In genomic region chr17:74761419-74761818, GRCh38 we compare ENCODE assay signal across 13 cellular contexts. TPM values are rescaled to one million over a fixed set of nuclear protein-coding genes. Genes with fewer than 3 reads are reported as not detected.
DNase-seq lines count a peak whose midpoint lies in the region; ATAC-seq and TF ChIP-seq lines count a peak whose summit lies in the region.
"Had no signal": no experiment of that assay in that cellular context is flagged by ENCODE, and none has a peak within 500 bp of the region (broad histone marks: within the 10 kb centered on the region; RNA-seq: fewer than 3 reads in every experiment).

No MANE protein-coding gene starts in this region.

- DNase-seq in heart left ventricle (no peak), right atrium auricular region (ENCODE audit: low spot score) (no peak), type B pancreatic cell (ENCODE audit: extremely low spot score, unreplicated experiment) (no peak), adrenal gland (no peak)
- no peak for DNase-seq in activated naive CD8-positive, alpha-beta T cell treated with anti-CD3 and anti-CD28 coated beads, Interleukin-2, amount 50 U/mL, for 24 hours
- DNase-seq in stimulated activated CD4-positive, alpha-beta T cell treated with anti-CD3 and anti-CD28 coated beads, Interleukin-4, amount 100 ng/mL, for 1 hour = no peak
- DNase-seq: NCI-H146, SHP77 treated with DMSO at 0.1 percent for 48 hours had no signal

- peaks cover 49% of the 10 kb centered on the region for H3K4me1 Mint-ChIP-seq in activated naive CD8-positive, alpha-beta T cell treated with anti-CD3 and anti-CD28 coated beads, Interleukin-2, amount 50 U/mL, for 24 hours
- H3K4me1 Mint-ChIP-seq in type B pancreatic cell (ENCODE audit: unreplicated experiment) = peaks cover 29% of the 10 kb centered on the region

- H3K9me3 Mint-ChIP-seq in activated naive CD8-positive, alpha-beta T cell treated with anti-CD3 and anti-CD28 coated beads, Interleukin-2, amount 50 U/mL, for 24 hours = no peaks in the 10 kb centered on the region
- H3K9me3 Mint-ChIP-seq in type B pancreatic cell = no peaks in the 10 kb centered on the region

- peaks cover 19 to 72% (median 48%) of the 10 kb centered on the region in 12 donors for H3K4me1 ChIP-seq in heart left ventricle
- peaks cover 0 to 71% of the 10 kb centered on the region in 2 donors for H3K4me1 ChIP-seq in right atrium auricular region
- H3K4me1 ChIP-seq in liver (ENCODE audit: control insufficient read depth in 4 of 4, insufficient read depth in 4 of 4, low read length in 3 of 4) = peaks cover 59 to 99% (median 90%) of the 10 kb centered on the region in 4 donors
- peaks cover 58 to 76% of the 10 kb centered on the region in 2 donors for H3K4me1 ChIP-seq in adrenal gland (replicated peaks in 1 of 2)

- no peak overlapping the region for H3K9ac ChIP-seq in liver (ENCODE audit: low read depth in 1 of 2, low read length in 2 of 2)

- TF ChIP-seq POLR2A in heart left ventricle (IDR thresholded peaks at IDR 0.05) = no peak
- no peak for TF ChIP-seq POLR2A in adrenal gland (IDR thresholded peaks at IDR 0.05)

- intact Hi-C loops in heart left ventricle (cut with DNase I) = no loop called here
- intact Hi-C loops in adrenal gland (cut with DNase I) = no loop called here

- no peak for TF ChIP-seq CTCF in heart left ventricle (IDR thresholded peaks at IDR 0.05)
- TF ChIP-seq CTCF in right atrium auricular region (IDR thresholded peaks at IDR 0.05) = no peak
- TF ChIP-seq CTCF in liver (IDR thresholded peaks at IDR 0.05; ENCODE audit: low read depth, low read length, missing input control) = no peak
- TF ChIP-seq CTCF in type B pancreatic cell (conservative IDR thresholded peaks at IDR 0.05) = no peak
- no peak for TF ChIP-seq CTCF in adrenal gland (IDR thresholded peaks at IDR 0.05)

- H3K27ac Mint-ChIP-seq in activated naive CD8-positive, alpha-beta T cell treated with anti-CD3 and anti-CD28 coated beads, Interleukin-2, amount 50 U/mL, for 24 hours = peak overlapping the region; percentile 22
- H3K27ac Mint-ChIP-seq in type B pancreatic cell = peak overlapping the region; percentile 90

- H3K27me3 Mint-ChIP-seq in activated naive CD8-positive, alpha-beta T cell treated with anti-CD3 and anti-CD28 coated beads, Interleukin-2, amount 50 U/mL, for 24 hours = no peaks in the 10 kb centered on the region
- H3K27me3 Mint-ChIP-seq in type B pancreatic cell = no peaks in the 10 kb centered on the region

- H3K9me3 ChIP-seq in heart left ventricle = no peaks in the 10 kb centered on the region
- no peaks in the 10 kb centered on the region for H3K9me3 ChIP-seq in right atrium auricular region
- no peaks in the 10 kb centered on the region for H3K9me3 ChIP-seq in liver (ENCODE audit: control insufficient read depth in 4 of 4, low read length in 3 of 4)
- no peaks in the 10 kb centered on the region for H3K9me3 ChIP-seq in adrenal gland (replicated peaks in 1 of 3)

- H3K27me3 ChIP-seq in heart left ventricle = no peaks in the 10 kb centered on the region
- no peaks in the 10 kb centered on the region for H3K27me3 ChIP-seq in right atrium auricular region
- H3K27me3 ChIP-seq in liver (ENCODE audit: control insufficient read depth in 4 of 4, insufficient read depth in 4 of 4, low read length in 3 of 4) = no peaks in the 10 kb centered on the region
- no peaks in the 10 kb centered on the region for H3K27me3 ChIP-seq in adrenal gland

- ATAC-seq in heart left ventricle (no peak), GM19395 (IDR thresholded peaks at IDR 0.05; ENCODE audit: unreplicated experiment) (no peak)
- no peak for ATAC-seq in activated naive CD8-positive, alpha-beta T cell treated with anti-CD3 and anti-CD28 coated beads, Interleukin-2, amount 50 U/mL, for 24 hours
- ATAC-seq: activated CD4-positive, CD25-positive, alpha-beta regulatory T cell treated with anti-CD3 and anti-CD28 coated beads, Interleukin-2, amount 50 U/mL, for 24 hours had no signal

- H3K36me3 ChIP-seq in heart left ventricle (peaks cover 0 to 21% (median 0%) of the 10 kb centered on the region in 9 donors), right atrium auricular region (no peaks in the 10 kb centered on the region), liver (ENCODE audit: control insufficient read depth in 4 of 4, insufficient read depth in 3 of 4, low read depth in 1 of 4, low read length in 3 of 4) (no peaks in the 10 kb centered on the region), adrenal gland (replicated peaks in 1 of 2) (peaks cover 0 to 3% of the 10 kb centered on the region in 2 donors)

- peaks cover 9% of the 10 kb centered on the region for H3K36me3 Mint-ChIP-seq in activated naive CD8-positive, alpha-beta T cell treated with anti-CD3 and anti-CD28 coated beads, Interleukin-2, amount 50 U/mL, for 24 hours (ENCODE audit: low read depth)
- no peaks in the 10 kb centered on the region for H3K36me3 Mint-ChIP-seq in type B pancreatic cell

- no peak for TF ChIP-seq RAD21 in liver (IDR thresholded peaks at IDR 0.05)

- no peak overlapping the region for H3K4me3 ChIP-seq in heart left ventricle
- H3K4me3 ChIP-seq in right atrium auricular region = no peak overlapping the region
- H3K4me3 ChIP-seq in liver (ENCODE audit: low read depth in 1 of 3, low read length in 3 of 3) = no peak overlapping the region
- H3K4me3 ChIP-seq in adrenal gland = no peak overlapping the region

- peak overlapping the region in 8 of 12 donors; percentile 12 to 70 (median 54) for H3K27ac ChIP-seq in heart left ventricle
- H3K27ac ChIP-seq in right atrium auricular region = peak overlapping the region in 1 of 2 donors; percentile 55
- H3K27ac ChIP-seq in liver (ENCODE audit: low read depth in 1 of 2, low read length in 2 of 2) = peak overlapping the region; percentile 51 to 75
- peak overlapping the region in 2 of 5 donors; percentile 78 to 83 for H3K27ac ChIP-seq in adrenal gland

- 63 to 81% (median 76%) methylated on average over 4 to 5 of the region's 5 CpGs for WGBS in heart left ventricle, 4 donors
- WGBS in liver = 46% methylated on average over 5 of the region's 5 CpGs
- WGBS in adrenal gland, 4 donors = 40 to 71% (median 63%) methylated on average over 2 to 5 of the region's 5 CpGs

- no peak overlapping the region for H3K4me3 Mint-ChIP-seq in activated naive CD8-positive, alpha-beta T cell treated with anti-CD3 and anti-CD28 coated beads, Interleukin-2, amount 50 U/mL, for 24 hours
- H3K4me3 Mint-ChIP-seq in type B pancreatic cell = peak overlapping the region; percentile 45

TF ChIP-seq in liver, 16 proteins besides CTCF, POLR2A, EP300 and RAD21 (continues in another document):
- TF ChIP-seq SP1 (IDR thresholded peaks at IDR 0.05) (no peak), RXRA (IDR thresholded peaks at IDR 0.05) (no peak), YY1 (IDR thresholded peaks at IDR 0.05) (no peak), FOXA1 (IDR thresholded peaks at IDR 0.05) (no peak), FOXA2 (IDR thresholded peaks at IDR 0.05) (no peak), JUND (IDR thresholded peaks at IDR 0.05) (no peak), HNF4G (IDR thresholded peaks at IDR 0.05) (no peak), TAF1 (conservative IDR thresholded peaks at IDR 0.05) (no peak)

RNA-seq across cellular contexts. Expression of gene NHERF1, which starts 13.0 kb away (rescaled TPM):
- total RNA-seq in heart left ventricle = 10 to 100 TPM; 11.6 to 42.2 (median 19.2) TPM
- 10 to 100 TPM in 1 of 2 donors, 1 to 10 TPM in 1; 7.5 to 37.7 TPM for polyA plus RNA-seq in heart left ventricle
- 10 to 100 TPM; 20.2 to 30.9 TPM for total RNA-seq in right atrium auricular region
- total RNA-seq in liver = 10 to 100 TPM; 38.1 to 84.1 TPM
- 100 to 1,000 TPM; 105 to 160 TPM for polyA plus RNA-seq in liver
- total RNA-seq in type B pancreatic cell (ENCODE audit: low replicate concordance) = 86.9 and 157 TPM in 2 replicates
- total RNA-seq in adrenal gland = 100 to 1,000 TPM; 146 to 277 (median 226) TPM
- 100 to 1,000 TPM in 1 of 3 donors, 10 to 100 TPM in 2; 45.9 to 277 (median 57.8) TPM for polyA plus RNA-seq in adrenal gland

RNA-seq across cellular contexts. Expression of gene NAT9, which starts 14.7 kb away (rescaled TPM):
- 10 to 100 TPM in 7 of 9 donors, 1 to 10 TPM in 2; 7.9 to 22.9 (median 17.1) TPM for total RNA-seq in heart left ventricle
- 10 to 100 TPM; 18.2 to 36.6 TPM for polyA plus RNA-seq in heart left ventricle
- 10 to 100 TPM; 16.2 to 18.7 TPM for total RNA-seq in right atrium auricular region
- 10 to 100 TPM in 1 of 2 donors, 1 to 10 TPM in 1; 8.1 to 25.5 TPM for total RNA-seq in liver
- 10 to 100 TPM; 15.7 to 18.4 TPM for polyA plus RNA-seq in liver
- total RNA-seq in type B pancreatic cell (ENCODE audit: low replicate concordance) = 54.7 and 67.2 TPM in 2 replicates
- total RNA-seq in adrenal gland = 100 to 1,000 TPM in 1 of 8 donors, 10 to 100 TPM in 7; 23.1 to 149 (median 62.4) TPM
- 100 to 1,000 TPM in 2 of 3 donors, 10 to 100 TPM in 1; 91.6 to 112 (median 104) TPM for polyA plus RNA-seq in adrenal gland

RNA-seq across cellular contexts. Expression of gene RAB37, which starts 24.4 kb away (rescaled TPM):
- total RNA-seq in heart left ventricle (1 to 10 TPM in 8 of 9 donors, under 1 TPM in 1; 0.76 to 3.6 (median 1.7) TPM), right atrium auricular region (under 1 TPM; 0.89 to 0.90 TPM), liver (1 to 10 TPM; 5.1 to 5.3 TPM), type B pancreatic cell (ENCODE audit: low replicate concordance) (3.4 and 4.2 TPM in 2 replicates), adrenal gland (1 to 10 TPM; 2.1 to 6.6 (median 3.6) TPM)
- polyA plus RNA-seq in heart left ventricle (1 to 10 TPM in 1 of 2 donors, under 1 TPM in 1; 0.83 to 2.0 TPM), liver (1 to 10 TPM; 5.9 to 8.8 TPM), adrenal gland (1 to 10 TPM in 2 of 3 donors, under 1 TPM in 1; 0.57 to 2.3 (median 2.0) TPM)

RNA-seq across cellular contexts. Expression of gene CD300LF, which starts 48.7 kb away (rescaled TPM):
- 1 to 10 TPM in 2 of 9 donors, under 1 TPM in 5, not detected in 2; 0.20 to 7.0 (median 0.42) TPM for total RNA-seq in heart left ventricle
- under 1 TPM; 0.15 to 0.61 TPM for polyA plus RNA-seq in heart left ventricle
- total RNA-seq in right atrium auricular region = under 1 TPM in 1 of 2 donors, not detected in 1; 0.71 TPM
- total RNA-seq in liver = 1 to 10 TPM; 1.5 to 1.9 TPM
- polyA plus RNA-seq in liver = under 1 TPM; 0.13 to 0.55 TPM
- 0.19 TPM in 1 of 2 replicates, not detected in the other for total RNA-seq in type B pancreatic cell (ENCODE audit: low replicate concordance)
- 1 to 10 TPM in 6 of 8 donors, under 1 TPM in 1, not detected in 1; 0.88 to 6.3 (median 1.5) TPM for total RNA-seq in adrenal gland
- 1 to 10 TPM in 2 of 3 donors, under 1 TPM in 1; 0.68 to 6.3 (median 1.0) TPM for polyA plus RNA-seq in adrenal gland
- total RNA-seq: HT1080 had no signal
- polyA plus RNA-seq: keratinocyte had no signal
